In genomic region chr16:1309888-1310831, GRCh38 we compare ENCODE assay signal across 10 cellular contexts. TPM values are rescaled to one million over a fixed set of nuclear protein-coding genes. Genes with fewer than 3 reads are reported as not detected.
DNase-seq lines count a peak whose midpoint lies in the region; ATAC-seq lines count a peak whose summit lies in the region.
"Had no signal": no experiment of that assay in that cellular context is flagged by ENCODE, and none has a peak within 500 bp of the region (broad histone marks: within the 10 kb centered on the region; RNA-seq: fewer than 3 reads in every experiment).

No MANE protein-coding gene starts in this region.

- DNase-seq in NCI-H748 (lab: John Stamatoyannopoulos, UW; ENCODE audit: unreplicated experiment) (peak; percentile 6), NCI-H748 treated with DMSO at 0.1 percent for 48 hours (lab: John Stamatoyannopoulos, UW) (no peak), HK-2 (ENCODE audit: unreplicated experiment) (peak; percentile 15), dermis microvascular lymphatic vessel endothelial cell (ENCODE audit: low read depth in 2 of 2) (peak; percentile 18 to 29)
- DNase-seq in activated CD4-positive, alpha-beta T cell treated with anti-CD3 and anti-CD28 coated beads for 24 hours (ENCODE audit: low read depth in 2 of 2), result peak; percentile 33 to 35
- DNase-seq in stimulated activated naive CD4-positive, alpha-beta T cell (lab: John Stamatoyannopoulos, UW), result peak in 5 of 6 experiments; percentile 32 to 56 (median 47)

- H3K27ac ChIP-seq in mesodermal cell (ENCODE audit: low read depth, low read length, severe bottlenecking), result no peak overlapping the region

- H3K9me3 ChIP-seq in mesodermal cell (ENCODE audit: control insufficient read depth, low read length), result no peaks in the 10 kb centered on the region

- peak overlapping the region; percentile 84 for H3K4me3 ChIP-seq in mesodermal cell (ENCODE audit: extremely low read depth, insufficient read depth, low read length, poor library complexity, severe bottlenecking)

- 1 to 2% methylated on average over 49 to 64 of the region's 77 CpGs for WGBS in mesodermal cell (ENCODE audit: insufficient coverage in 2 of 2), 2 experiments

- H3K4me1 ChIP-seq in mesodermal cell (ENCODE audit: control insufficient read depth, insufficient read depth, low read length, poor library complexity, severe bottlenecking), result peaks cover 10% of the 10 kb centered on the region

- no peak for ATAC-seq in HG03378 (IDR thresholded peaks at IDR 0.05; ENCODE audit: unreplicated experiment)

- H3K36me3 ChIP-seq in mesodermal cell (ENCODE audit: control insufficient read depth, insufficient read depth, low read length), result peaks cover 38% of the 10 kb centered on the region

RNA-seq across cellular contexts. Expression of gene UBE2I, which starts 0.7 kb away (rescaled TPM):
- 34.1 and 40.1 TPM in 2 replicates for total RNA-seq in dermis microvascular lymphatic vessel endothelial cell
- 175 TPM for polyA plus RNA-seq in mesodermal cell (2013, experiment 1 of 2)
- 181 TPM for polyA plus RNA-seq in mesodermal cell (2013, experiment 2 of 2)

RNA-seq across cellular contexts. Expression of gene BAIAP3, which starts 23.3 kb away (rescaled TPM):
- 0.64 and 1.6 TPM in 2 replicates for total RNA-seq in dermis microvascular lymphatic vessel endothelial cell
- 12.2 TPM for polyA plus RNA-seq in mesodermal cell (2013, experiment 1 of 2)
- polyA plus RNA-seq in mesodermal cell (2013, experiment 2 of 2), result 9.2 TPM

RNA-seq across cellular contexts. Expression of gene TSR3, which starts 41.5 kb away (rescaled TPM):
- total RNA-seq in dermis microvascular lymphatic vessel endothelial cell, result 53.7 and 58.4 TPM in 2 replicates
- polyA plus RNA-seq in mesodermal cell (2013, experiment 1 of 2), result 53.9 TPM
- 50.1 TPM for polyA plus RNA-seq in mesodermal cell (2013, experiment 2 of 2)

RNA-seq across cellular contexts. Expression of gene GNPTG, which starts 41.6 kb away (rescaled TPM):
- total RNA-seq in dermis microvascular lymphatic vessel endothelial cell, result 16.8 and 36.2 TPM in 2 replicates
- polyA plus RNA-seq in mesodermal cell (2013, experiment 1 of 2), result 26.0 TPM
- 24.5 TPM for polyA plus RNA-seq in mesodermal cell (2013, experiment 2 of 2)

RNA-seq across cellular contexts. Expression of gene TPSD1, which starts 54.3 kb away (rescaled TPM):
- total RNA-seq in dermis microvascular lymphatic vessel endothelial cell, result not detected in 2 replicates
- polyA plus RNA-seq in mesodermal cell (2013, experiment 1 of 2), result not detected
- polyA plus RNA-seq in mesodermal cell (2013, experiment 2 of 2), result not detected
- total RNA-seq: Daoy, myocyte had no signal
